ENCODE assay signal across 8 cellular contexts in the genomic region with DNA sequence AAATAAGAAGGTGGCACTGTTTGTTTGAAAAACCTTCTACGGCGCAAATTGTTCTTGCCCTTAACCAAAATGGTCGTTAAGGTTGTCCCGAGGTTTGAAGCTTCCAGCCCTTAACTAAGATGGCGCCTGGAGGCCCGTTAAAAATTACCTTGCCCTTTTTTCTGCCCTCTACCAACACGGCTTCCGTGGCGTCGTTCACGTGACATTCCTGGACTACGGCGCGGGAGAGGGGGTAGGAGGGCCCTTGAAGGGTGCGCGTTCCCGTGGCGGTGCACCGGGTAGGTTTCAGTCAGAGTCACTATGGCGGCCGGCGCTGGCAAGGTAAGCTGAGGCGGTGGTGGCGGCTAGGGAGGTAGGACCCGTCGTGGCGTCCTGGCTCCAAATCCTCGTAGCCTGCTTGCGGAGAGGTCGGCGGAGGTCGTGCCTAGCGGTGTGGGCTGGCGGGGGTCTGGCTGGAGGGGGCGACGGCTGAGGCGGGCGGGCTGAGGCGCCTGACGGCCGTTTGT. TPM values are rescaled to one million over a fixed set of nuclear protein-coding genes. Genes with fewer than 3 reads are reported as not detected.
A peak's percentile ranks its signal among the peaks of the same experiment; 100 is the strongest.
DNase-seq lines count a peak whose midpoint lies in the region; TF ChIP-seq lines count a peak whose summit lies in the region.

A gene with protein sequence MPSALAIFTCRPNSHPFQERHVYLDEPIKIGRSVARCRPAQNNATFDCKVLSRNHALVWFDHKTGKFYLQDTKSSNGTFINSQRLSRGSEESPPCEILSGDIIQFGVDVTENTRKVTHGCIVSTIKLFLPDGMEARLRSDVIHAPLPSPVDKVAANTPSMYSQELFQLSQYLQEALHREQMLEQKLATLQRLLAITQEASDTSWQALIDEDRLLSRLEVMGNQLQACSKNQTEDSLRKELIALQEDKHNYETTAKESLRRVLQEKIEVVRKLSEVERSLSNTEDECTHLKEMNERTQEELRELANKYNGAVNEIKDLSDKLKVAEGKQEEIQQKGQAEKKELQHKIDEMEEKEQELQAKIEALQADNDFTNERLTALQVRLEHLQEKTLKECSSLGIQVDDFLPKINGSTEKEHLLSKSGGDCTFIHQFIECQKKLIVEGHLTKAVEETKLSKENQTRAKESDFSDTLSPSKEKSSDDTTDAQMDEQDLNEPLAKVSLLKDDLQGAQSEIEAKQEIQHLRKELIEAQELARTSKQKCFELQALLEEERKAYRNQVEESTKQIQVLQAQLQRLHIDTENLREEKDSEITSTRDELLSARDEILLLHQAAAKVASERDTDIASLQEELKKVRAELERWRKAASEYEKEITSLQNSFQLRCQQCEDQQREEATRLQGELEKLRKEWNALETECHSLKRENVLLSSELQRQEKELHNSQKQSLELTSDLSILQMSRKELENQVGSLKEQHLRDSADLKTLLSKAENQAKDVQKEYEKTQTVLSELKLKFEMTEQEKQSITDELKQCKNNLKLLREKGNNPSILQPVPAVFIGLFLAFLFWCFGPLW (plus strand): TSS at position 288 of the 506 bp plus-strand sequence. CDS start 1,343 bp downstream, outside the sequence.

- peaks cover 6% of the 10 kb centered on the region for H3K36me3 ChIP-seq in effector memory CD4-positive, alpha-beta T cell (ENCODE audit: control insufficient read depth, insufficient read depth, low read length)

- CTCF ChIA-PET in activated CD8-positive, alpha-beta memory T cell treated with anti-CD3 and anti-CD28 coated beads for 36 hours (lab: Charles Lee): interaction anchor here (0.8 to 2.0 kb wide), 3 partner anchors 63 to 365 kb away, joined by 3 to 5 read pairs (median 3); a partner anchor contains a TSS

- no peaks in the 10 kb centered on the region for H3K27me3 ChIP-seq in effector memory CD4-positive, alpha-beta T cell (replicated peaks; ENCODE audit: control insufficient read depth, insufficient read depth, low read length, poor library complexity, severe bottlenecking)

- H3K27ac ChIP-seq in effector memory CD4-positive, alpha-beta T cell (ENCODE audit: insufficient read depth, low read length, poor library complexity, severe bottlenecking): peak within 1 kb of the TSS; percentile 79

- H3K4me3 ChIP-seq in effector memory CD4-positive, alpha-beta T cell (ENCODE audit: insufficient read depth, low read depth, low read length, poor library complexity, severe bottlenecking): peak within 1 kb of the TSS; percentile 98

- POLR2A ChIA-PET in activated CD8-positive, alpha-beta memory T cell treated with anti-CD3 and anti-CD28 coated beads for 36 hours (lab: Charles Lee): interaction anchor here (0.6 to 2.4 kb wide), 5 partner anchors 63 to 378 kb away, joined by 3 to 13 read pairs (median 8); a partner anchor contains a TSS

- no peaks in the 10 kb centered on the region for H3K9me3 ChIP-seq in effector memory CD4-positive, alpha-beta T cell (ENCODE audit: control insufficient read depth, low read length)

- DNase-seq in CMK (ENCODE audit: low read depth) (peak; percentile 82), GM20000 (ENCODE audit: low spot score) (peak; percentile 96), HT-29 (ENCODE audit: low spot score) (peak; percentile 94), NOMO-1 (lab: John Stamatoyannopoulos, UW; ENCODE audit: unreplicated experiment in 2 of 2) (peak; percentile 98 to 99), lung microvascular endothelial cell (ENCODE audit: low read depth in 2 of 2) (peak; percentile 94 to 96)
- peak; percentile 86 to 95 (median 93) for DNase-seq in effector memory CD4-positive, alpha-beta T cell
- peak; percentile 88 to 95 (median 89) for DNase-seq in stimulated activated CD4-positive, alpha-beta T cell treated with anti-CD3 and anti-CD28 coated beads, TNF-alpha, amount 100 ng/mL, for 48 hours (ENCODE audit: low read depth in 3 of 3)

- no peak for TF ChIP-seq CTCF in GM20000 (IDR thresholded peaks at IDR 0.05; ENCODE audit: extremely low read depth, missing control alignments)

- H3K4me1 ChIP-seq in effector memory CD4-positive, alpha-beta T cell (ENCODE audit: control insufficient read depth, insufficient read depth, low read length, poor library complexity, severe bottlenecking): peaks cover 13% of the 10 kb centered on the region

RNA-seq across cellular contexts. Expression of the gene that starts here (rescaled TPM):
- 51.7 and 57.2 TPM in 2 replicates for total RNA-seq in HT-29 (2014; rRNA removed; shearing (Covaris generic))
- total RNA-seq in activated CD8-positive, alpha-beta memory T cell treated with anti-CD3 and anti-CD28 coated beads for 36 hours: 10 to 100 TPM; 58.9 to 64.0 TPM
- 22.9 and 27.6 TPM in 2 replicates for total RNA-seq in lung microvascular endothelial cell

Comparison
In these comparisons a context has a peak if more than half of its experiments do, and no peak if none do; other contexts are left out.
1. Peak in every context shown above with its lines: DNase-seq, H3K4me3 ChIP-seq and H3K27ac ChIP-seq.